ENCODE assay signal across 21 cellular contexts in the genomic region with DNA sequence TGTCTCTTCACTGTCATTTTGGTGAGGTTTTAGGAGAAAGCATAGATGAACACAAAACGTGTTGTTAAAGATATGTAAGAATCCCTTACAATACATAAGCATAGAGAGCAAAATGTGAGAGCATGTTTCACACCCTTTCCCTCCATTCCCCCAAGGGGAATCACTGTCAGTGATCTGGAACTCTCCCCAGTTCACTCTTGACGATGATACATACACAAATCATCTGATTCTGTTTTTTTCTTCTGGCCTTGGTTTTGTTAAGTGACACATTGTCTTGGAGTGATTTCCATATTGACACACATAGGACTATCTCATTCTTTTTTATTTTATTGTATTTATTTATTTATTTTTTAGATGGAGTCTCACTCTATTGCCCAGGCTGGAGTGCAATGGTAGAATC.
"Had no signal": no experiment of that assay in that cellular context is flagged by ENCODE, and none has a peak within 500 bp of the region (broad histone marks: within the 10 kb centered on the region; RNA-seq: fewer than 3 reads in every experiment).

No MANE protein-coding gene starts in this region.

- FAIRE-seq: astrocyte, endothelial cell of umbilical vein had no signal

- DNase-seq: activated CD4-positive, alpha-beta T cell treated with anti-CD3 and anti-CD28 coated beads for 1 hour; activated effector memory CD4-positive, alpha-beta T cell treated with anti-CD3 and anti-CD28 coated beads, Interleukin-2, amount 50 U/mL, for 16 hours; activated T-cell treated with anti-CD3 and anti-CD28 coated beads, Interleukin-2, amount 50 U/mL, for 72 hours; effector memory CD4-positive, alpha-beta T cell; heart right ventricle; mesendoderm; naive thymus-derived CD8-positive, alpha-beta T cell; ovary; psoas muscle; right cardiac atrium; stimulated activated CD4-positive, alpha-beta T cell treated with anti-CD3 and anti-CD28 coated beads, Interleukin-15, amount 100 ng/mL, for 24 hours; stimulated activated CD4-positive, alpha-beta T cell treated with anti-CD3 and anti-CD28 coated beads, Interleukin-4, amount 100 ng/mL, for 1 hour; stomach; T-helper 2 cell; testis; upper lobe of left lung; WERI-Rb-1 had no signal

- H3K4me3 Mint-ChIP-seq: activated naive CD4-positive, alpha-beta T cell treated with anti-CD3 and anti-CD28 coated beads, Interleukin-2, amount 50 U/mL, for 24 hours; activated T-cell treated with anti-CD3 and anti-CD28 coated beads, Interleukin-2, amount 50 U/mL, for 72 hours; naive thymus-derived CD8-positive, alpha-beta T cell had no signal

- H3K4me3 ChIP-seq: heart right ventricle, ovary, psoas muscle, skin epidermis, stomach, testis, upper lobe of left lung had no signal

- ATAC-seq: activated T-cell treated with anti-CD3 and anti-CD28 coated beads, Interleukin-2, amount 50 U/mL, for 72 hours; heart right ventricle; naive thymus-derived CD8-positive, alpha-beta T cell; psoas muscle; right cardiac atrium had no signal

- H3K27ac Mint-ChIP-seq: activated naive CD4-positive, alpha-beta T cell treated with anti-CD3 and anti-CD28 coated beads, Interleukin-2, amount 50 U/mL, for 24 hours; activated T-cell treated with anti-CD3 and anti-CD28 coated beads, Interleukin-2, amount 50 U/mL, for 72 hours; naive thymus-derived CD8-positive, alpha-beta T cell had no signal

- H3K4me1 ChIP-seq: psoas muscle, stomach, testis, upper lobe of left lung had no signal

- H3K27ac ChIP-seq: heart right ventricle, ovary, psoas muscle, skin epidermis, stomach, testis, upper lobe of left lung, WERI-Rb-1 had no signal

- H3K36me3 ChIP-seq: heart right ventricle, ovary, stomach, upper lobe of left lung, WERI-Rb-1 had no signal

- H3K27me3 Mint-ChIP-seq: activated naive CD4-positive, alpha-beta T cell treated with anti-CD3 and anti-CD28 coated beads, Interleukin-2, amount 50 U/mL, for 24 hours had no signal

- H3K36me3 Mint-ChIP-seq: activated naive CD4-positive, alpha-beta T cell treated with anti-CD3 and anti-CD28 coated beads, Interleukin-2, amount 50 U/mL, for 24 hours; naive thymus-derived CD8-positive, alpha-beta T cell had no signal

- H3K27me3 ChIP-seq: heart right ventricle, ovary, stomach, testis, upper lobe of left lung had no signal

- H3K4me1 Mint-ChIP-seq: activated naive CD4-positive, alpha-beta T cell treated with anti-CD3 and anti-CD28 coated beads, Interleukin-2, amount 50 U/mL, for 24 hours; naive thymus-derived CD8-positive, alpha-beta T cell had no signal

- H3K9me3 Mint-ChIP-seq: activated naive CD4-positive, alpha-beta T cell treated with anti-CD3 and anti-CD28 coated beads, Interleukin-2, amount 50 U/mL, for 24 hours; activated T-cell treated with anti-CD3 and anti-CD28 coated beads, Interleukin-2, amount 50 U/mL, for 72 hours; naive thymus-derived CD8-positive, alpha-beta T cell had no signal

- H3K9me3 ChIP-seq: heart right ventricle, ovary, psoas muscle, stomach, testis, upper lobe of left lung had no signal
